22 cellular contexts compared by ENCODE assay signal in genomic region chr17:73098919-73099318, GRCh38.
"Had no signal": no experiment of that assay in that cellular context is flagged by ENCODE, and none has a peak within 500 bp of the region (broad histone marks: within the 10 kb centered on the region; RNA-seq: fewer than 3 reads in every experiment).

No MANE protein-coding gene starts in this region.

- H3K27me3 ChIP-seq: brain microvascular endothelial cell, cardiac muscle cell, MG63 had no signal

- H3K4me3 ChIP-seq: cardiac muscle cell, MG63 had no signal

- H3K27ac ChIP-seq: brain microvascular endothelial cell, cardiac muscle cell, WERI-Rb-1 had no signal

- H3K36me3 ChIP-seq: brain microvascular endothelial cell, cardiac muscle cell, MG63, WERI-Rb-1 had no signal

- DNase-seq: activated CD4-positive, alpha-beta T cell treated with anti-CD3 and anti-CD28 coated beads for 4 hours; activated CD8-positive, alpha-beta memory T cell treated with anti-CD3 and anti-CD28 coated beads, Interleukin-2, amount 50 U/mL, for 4 hours; activated CD8-positive, alpha-beta T cell treated with anti-CD3 and anti-CD28 coated beads for 36 hours; activated gamma-delta T cell treated with Interleukin-2 at 50 U/mL for 16 hours; activated naive CD4-positive, alpha-beta T cell treated with anti-CD3 and anti-CD28 coated beads, Interleukin-2, amount 10 ng/mL, durations not matched to agents 7 days and 5 days; activated naive CD8-positive, alpha-beta T cell treated with anti-CD3 and anti-CD28 coated beads for 36 hours; activated T-cell treated with anti-CD3 and anti-CD28 coated beads, Interleukin-2, amount 50 U/mL, for 72 hours; brain microvascular endothelial cell; MG63; NCI-H1105; NCI-H1436; NCI-H1694 treated with DMSO at 0.1 percent for 48 hours; NCI-H2029 treated with DMSO at 0.1 percent for 48 hours; NCI-H446 treated with DMSO at 0.1 percent for 48 hours; NCI-H524 treated with DMSO at 0.1 percent for 48 hours; NCI-H774; NK-92 treated with Interleukin-12 subunit alpha and Interleukin-12 subunit beta, amount 100 ng/mL, for 24 hours; SHP77 treated with DMSO at 0.1 percent for 48 hours; T-helper 2 cell; T1000; WERI-Rb-1 had no signal
